ENCODE assay signal across 8 cellular contexts in genomic region chr17:15699413-15699924, GRCh38. TPM values are rescaled to one million over a fixed set of nuclear protein-coding genes. Genes with fewer than 3 reads are reported as not detected.
DNase-seq lines count a peak whose midpoint lies in the region; ATAC-seq and TF ChIP-seq lines count a peak whose summit lies in the region.
"Not testable (repeated sequence)": the region's sequence is repeated elsewhere in the genome, so short reads cannot be mapped to it uniquely, and the experiment has no call there.

Gene ZNF286A, plus strand, starts transcription at chr17:15699752. Its CDS starts 578 bp downstream, at chr17:15700330.

- not testable (repeated sequence) for TF ChIP-seq CTCF in OCI-LY3 (IDR thresholded peaks at IDR 0.05; ENCODE audit: low read depth, low read length); endothelial cell (IDR thresholded peaks at IDR 0.05; ENCODE audit: unreplicated experiment); mesothelial cell of epicardium (IDR thresholded peaks at IDR 0.05; ENCODE audit: unreplicated experiment)

- not testable (repeated sequence) for H3K36me3 ChIP-seq in OCI-LY3 (replicated peaks; ENCODE audit: low read depth, low read length)

- H3K9me3 ChIP-seq in OCI-LY3 (ENCODE audit: insufficient read depth, low read length): not testable (repeated sequence)

- peak within 1 kb of the TSS; percentile 91 for H3K4me3 Mint-ChIP-seq in endothelial cell (ENCODE audit: unreplicated experiment)
- H3K4me3 Mint-ChIP-seq in mesothelial cell of epicardium: peak within 1 kb of the TSS; percentile 81

- H3K27ac ChIP-seq in OCI-LY3 (ENCODE audit: low read length): not testable (repeated sequence)

- not testable (repeated sequence) for H3K27me3 ChIP-seq in OCI-LY3 (ENCODE audit: low read depth, low read length)

- DNase-seq in DMS 273 treated with DMSO at 0.1 percent for 48 hours (lab: John Stamatoyannopoulos, UW) (peak; percentile 88), HuH-7.5 (ENCODE audit: low spot score) (peak; percentile 79), endothelial cell (ENCODE audit: low spot score) (peak; percentile 99), mesothelial cell of epicardium (ENCODE audit: low spot score in 2 of 2, unreplicated experiment in 2 of 2) (peak; percentile 98)
- DNase-seq in activated CD8-positive, alpha-beta memory T cell treated with anti-CD3 and anti-CD28 coated beads, Interleukin-2, amount 50 U/mL, for 4 hours: peak; percentile 91
- DNase-seq in stimulated activated CD8-positive, alpha-beta memory T cell treated with anti-CD3 and anti-CD28 coated beads, Interleukin-15, amount 100 ng/mL, for 4 hours (ENCODE audit: low read depth in 2 of 2): peak; percentile 85 to 95

- peak within 1 kb of the TSS; percentile 30; the same call in 1 of the 2 replicates for H2AFZ ChIP-seq in OCI-LY3 (ENCODE audit: low read depth, low read length)

- ATAC-seq in GM21528 (IDR thresholded peaks at IDR 0.05; ENCODE audit: low FRiP score, unreplicated experiment): peak; percentile 97

- H3K27ac Mint-ChIP-seq in endothelial cell (ENCODE audit: unreplicated experiment): peak within 1 kb of the TSS; percentile 48
- peak within 1 kb of the TSS; percentile 88 for H3K27ac Mint-ChIP-seq in mesothelial cell of epicardium

- not testable (repeated sequence) for H3K4me1 Mint-ChIP-seq in endothelial cell (ENCODE audit: unreplicated experiment); mesothelial cell of epicardium

- H3K79me2 ChIP-seq in OCI-LY3 (ENCODE audit: low read length): not testable (repeated sequence)

- H3K9ac ChIP-seq in OCI-LY3 (ENCODE audit: low read length): peak within 1 kb of the TSS; percentile 54

- peak within 1 kb of the TSS; percentile 73 for H3K4me3 ChIP-seq in OCI-LY3 (ENCODE audit: low read length)

- not testable (repeated sequence) for H3K27me3 Mint-ChIP-seq in endothelial cell (ENCODE audit: unreplicated experiment); mesothelial cell of epicardium (ENCODE audit: low read depth)

- H3K36me3 Mint-ChIP-seq in endothelial cell (ENCODE audit: low read depth, unreplicated experiment): peaks cover 12% of the 10 kb centered on the region
- peaks cover 21% of the 10 kb centered on the region for H3K36me3 Mint-ChIP-seq in mesothelial cell of epicardium

- H3K4me1 ChIP-seq in OCI-LY3 (ENCODE audit: low read length): not testable (repeated sequence)

- not testable (repeated sequence) for H4K20me1 ChIP-seq in OCI-LY3 (ENCODE audit: insufficient read depth, low read length)

- H3K4me2 ChIP-seq in OCI-LY3 (ENCODE audit: low read length): peak within 1 kb of the TSS; percentile 53

- H3K9me3 Mint-ChIP-seq in endothelial cell (ENCODE audit: unreplicated experiment); mesothelial cell of epicardium: not testable (repeated sequence)

RNA-seq across cellular contexts. Expression of gene ZNF286A, which starts in this region (rescaled TPM):
- 82.3 TPM for total RNA-seq in endothelial cell (ENCODE audit: unreplicated experiment)
- 82.2 to 91.9 TPM (median 89.6 TPM) in 3 replicates for total RNA-seq in mesothelial cell of epicardium
